Comparison of ENCODE assay signal across 15 cellular contexts in genomic region chr6:34384305-34385153, GRCh38. TPM values are rescaled to one million over a fixed set of nuclear protein-coding genes. Genes with fewer than 3 reads are reported as not detected.
DNase-seq lines count a peak whose midpoint lies in the region; ATAC-seq and TF ChIP-seq lines count a peak whose summit lies in the region.
"Had no signal": no experiment of that assay in that cellular context is flagged by ENCODE, and none has a peak within 500 bp of the region (broad histone marks: within the 10 kb centered on the region; RNA-seq: fewer than 3 reads in every experiment).

No MANE protein-coding gene starts in this region.

- CTCF ChIA-PET in activated B cell treated with CpG ODN at 0.5 μM for 24 hours (lab: Charles Lee) = interaction anchor here (1.7 kb wide), 1 partner anchor 31 kb away, joined by 7 read pairs; no protein-coding TSS in a partner anchor
- CTCF ChIA-PET in naive thymus-derived CD4-positive, alpha-beta T cell (lab: Charles Lee) = interaction anchor here (0.8 kb wide), 1 partner anchor 186 kb away, joined by 3 read pairs; no protein-coding TSS in a partner anchor

- H3K27me3 ChIP-seq in heart right ventricle = no peaks in the 10 kb centered on the region
- H3K27me3 ChIP-seq in smooth muscle cell (ENCODE audit: low read depth) = no peaks in the 10 kb centered on the region
- H3K27me3 ChIP-seq in naive thymus-derived CD4-positive, alpha-beta T cell (ENCODE audit: control insufficient read depth in 2 of 2, insufficient read depth in 2 of 2, low read length in 2 of 2) = no peaks in the 10 kb centered on the region
- H3K27me3 ChIP-seq: breast epithelium had no signal

- H3K27me3 Mint-ChIP-seq in CD14-positive monocyte (ENCODE audit: low read depth in 3 of 3) (peaks cover 0 to 2% (median 0%) of the 10 kb centered on the region in 3 donors), activated B cell treated with CpG ODN at 0.5 μM for 24 hours (no peaks in the 10 kb centered on the region)
- H3K27me3 Mint-ChIP-seq in naive thymus-derived CD4-positive, alpha-beta T cell = no peaks in the 10 kb centered on the region

- H3K9me3 Mint-ChIP-seq in CD14-positive monocyte (peaks cover 2 to 8% (median 6%) of the 10 kb centered on the region in 7 donors), activated B cell treated with CpG ODN at 0.5 μM for 24 hours (no peaks in the 10 kb centered on the region)
- no peaks in the 10 kb centered on the region for H3K9me3 Mint-ChIP-seq in naive thymus-derived CD4-positive, alpha-beta T cell
- H3K9me3 Mint-ChIP-seq in stimulated activated effector memory CD8-positive, alpha-beta T cell treated with anti-CD3 and anti-CD28 coated beads, Interleukin-12 subunit alpha, Interleukin-12 subunit beta, amount 100 ng/mL, for 72 hours = no peaks in the 10 kb centered on the region
- H3K9me3 Mint-ChIP-seq: neural crest cell had no signal

- H3K4me3 Mint-ChIP-seq in CD14-positive monocyte (no peak overlapping the region), activated B cell treated with CpG ODN at 0.5 μM for 24 hours (no peak overlapping the region)
- H3K4me3 Mint-ChIP-seq in naive thymus-derived CD4-positive, alpha-beta T cell = no peak overlapping the region
- no peak overlapping the region for H3K4me3 Mint-ChIP-seq in stimulated activated effector memory CD8-positive, alpha-beta T cell treated with anti-CD3 and anti-CD28 coated beads, Interleukin-12 subunit alpha, Interleukin-12 subunit beta, amount 100 ng/mL, for 72 hours

- H3K4me1 Mint-ChIP-seq in CD14-positive monocyte = peaks cover 44% of the 10 kb centered on the region
- peaks cover 58% of the 10 kb centered on the region for H3K4me1 Mint-ChIP-seq in activated B cell treated with CpG ODN at 0.5 μM for 24 hours
- H3K4me1 Mint-ChIP-seq in naive thymus-derived CD4-positive, alpha-beta T cell = peaks cover 3 to 60% (median 35%) of the 10 kb centered on the region in 7 donors
- peaks cover 25% of the 10 kb centered on the region for H3K4me1 Mint-ChIP-seq in stimulated activated effector memory CD8-positive, alpha-beta T cell treated with anti-CD3 and anti-CD28 coated beads, Interleukin-12 subunit alpha, Interleukin-12 subunit beta, amount 100 ng/mL, for 72 hours

- peaks cover 55% of the 10 kb centered on the region for H4K20me1 ChIP-seq in smooth muscle cell (ENCODE audit: low read depth)

- H3F3A ChIP-seq in smooth muscle cell (ENCODE audit: low read depth) = peaks cover 13% of the 10 kb centered on the region

- H3K27ac ChIP-seq in heart right ventricle (peak overlapping the region in 6 of 10 donors; percentile 19 to 60 (median 32)), smooth muscle cell (ENCODE audit: low read depth) (peak overlapping the region; percentile 76)
- no peak overlapping the region for H3K27ac ChIP-seq in naive thymus-derived CD4-positive, alpha-beta T cell (ENCODE audit: low read depth, low read length)
- H3K27ac ChIP-seq: lower lobe of right lung had no signal

- H3K9me3 ChIP-seq in heart right ventricle = peaks cover 0 to 7% (median 0%) of the 10 kb centered on the region in 11 donors
- H3K9me3 ChIP-seq in smooth muscle cell (replicated peaks; ENCODE audit: low read depth) = no peaks in the 10 kb centered on the region
- H3K9me3 ChIP-seq in naive thymus-derived CD4-positive, alpha-beta T cell (ENCODE audit: control insufficient read depth in 2 of 3, low read length in 3 of 3) = no peaks in the 10 kb centered on the region
- H3K9me3 ChIP-seq: breast epithelium, lower lobe of right lung had no signal

- intact Hi-C loops in CD14-positive monocyte (cut with micrococcal nuclease) = loop anchor here in 1 of 2 donors (5.0 kb wide), 1 partner anchor 42 kb away; no protein-coding TSS in a partner anchor
- intact Hi-C loops in activated B cell treated with CpG ODN at 0.5 μM for 24 hours (cut with micrococcal nuclease) = no loop called here
- intact Hi-C loops in heart right ventricle (cut with DNase I) = loop anchor here in 1 of 10 donors (10.0 kb wide), 1 partner anchor 110 kb away; no protein-coding TSS in a partner anchor
- intact Hi-C loops in naive thymus-derived CD4-positive, alpha-beta T cell (cut with micrococcal nuclease) = no loop called here

- no peak for DNase-seq in CD14-positive monocyte (ENCODE audit: low spot score)
- DNase-seq in activated B cell treated with CpG ODN at 0.5 μM for 24 hours = no peak
- DNase-seq in heart right ventricle = no peak
- DNase-seq in smooth muscle cell (lab: John Stamatoyannopoulos, UW; ENCODE audit: unreplicated experiment) = no peak
- DNase-seq in NCI-H526 (lab: John Stamatoyannopoulos, UW) = no peak
- no peak for DNase-seq in naive thymus-derived CD4-positive, alpha-beta T cell
- DNase-seq in stimulated activated effector memory CD8-positive, alpha-beta T cell treated with anti-CD3 and anti-CD28 coated beads, Interleukin-12 subunit alpha, Interleukin-12 subunit beta, amount 100 ng/mL, for 72 hours (ENCODE audit: low spot score in 2 of 2) = no peak
- DNase-seq: activated CD4-positive, alpha-beta T cell treated with anti-CD3 and anti-CD28 coated beads, Interleukin-2, amount 50 U/mL, for 4 hours; DMS79; lower lobe of right lung; NCI-H146; NCI-H774 had no signal

- H2AFZ ChIP-seq in smooth muscle cell (ENCODE audit: low read depth) = no peak overlapping the region

- peak overlapping the region; percentile 30 for H3K9ac ChIP-seq in smooth muscle cell (ENCODE audit: low read depth)

- H3K27ac Mint-ChIP-seq in CD14-positive monocyte (peak overlapping the region in 6 of 7 donors; percentile 9 to 80 (median 60)), activated B cell treated with CpG ODN at 0.5 μM for 24 hours (peak overlapping the region; percentile 63)
- peak overlapping the region in 1 of 9 donors; percentile 1 for H3K27ac Mint-ChIP-seq in naive thymus-derived CD4-positive, alpha-beta T cell
- H3K27ac Mint-ChIP-seq in stimulated activated effector memory CD8-positive, alpha-beta T cell treated with anti-CD3 and anti-CD28 coated beads, Interleukin-12 subunit alpha, Interleukin-12 subunit beta, amount 100 ng/mL, for 72 hours = no peak overlapping the region

- H3K36me3 Mint-ChIP-seq in CD14-positive monocyte (peaks cover 4 to 10% of the 10 kb centered on the region in 2 donors), activated B cell treated with CpG ODN at 0.5 μM for 24 hours (ENCODE audit: low read depth) (peaks cover 7% of the 10 kb centered on the region)
- H3K36me3 Mint-ChIP-seq in naive thymus-derived CD4-positive, alpha-beta T cell = peaks cover 0 to 10% (median 6%) of the 10 kb centered on the region in 5 donors
- H3K36me3 Mint-ChIP-seq in stimulated activated effector memory CD8-positive, alpha-beta T cell treated with anti-CD3 and anti-CD28 coated beads, Interleukin-12 subunit alpha, Interleukin-12 subunit beta, amount 100 ng/mL, for 72 hours = peaks cover 7% of the 10 kb centered on the region

- POLR2A ChIA-PET in activated B cell treated with CpG ODN at 0.5 μM for 24 hours (lab: Charles Lee) = interaction anchor here (1.1 kb wide), 1 partner anchor 134 kb away, joined by 3 read pairs; no protein-coding TSS in a partner anchor
- POLR2A ChIA-PET in naive thymus-derived CD4-positive, alpha-beta T cell (lab: Charles Lee) = no interaction called here

- H3K79me2 ChIP-seq in smooth muscle cell (ENCODE audit: low read depth) = peaks cover 59% of the 10 kb centered on the region

- peaks cover 15 to 78% (median 55%) of the 10 kb centered on the region in 9 donors for H3K4me1 ChIP-seq in heart right ventricle
- H3K4me1 ChIP-seq in smooth muscle cell (ENCODE audit: low read depth) = peaks cover 13% of the 10 kb centered on the region
- H3K4me1 ChIP-seq in naive thymus-derived CD4-positive, alpha-beta T cell (ENCODE audit: control insufficient read depth in 2 of 2, insufficient read depth in 2 of 2, low read length in 2 of 2) = no peaks in the 10 kb centered on the region
- H3K4me1 ChIP-seq: breast epithelium had no signal

- no peak overlapping the region for H3K4me3 ChIP-seq in heart right ventricle
- no peak overlapping the region for H3K4me3 ChIP-seq in smooth muscle cell
- no peak overlapping the region for H3K4me3 ChIP-seq in naive thymus-derived CD4-positive, alpha-beta T cell (ENCODE audit: low read length)
- H3K4me3 ChIP-seq: breast epithelium, lower lobe of right lung had no signal

- ATAC-seq in activated B cell treated with CpG ODN at 0.5 μM for 24 hours (ENCODE audit: low read depth) (no peak), heart right ventricle (peak in 2 of 8 donors; percentile 38 to 79), GM21515 (IDR thresholded peaks at IDR 0.05; ENCODE audit: unreplicated experiment) (no peak)
- no peak for ATAC-seq in naive thymus-derived CD4-positive, alpha-beta T cell
- ATAC-seq in stimulated activated effector memory CD8-positive, alpha-beta T cell treated with anti-CD3 and anti-CD28 coated beads, Interleukin-12 subunit alpha, Interleukin-12 subunit beta, amount 100 ng/mL, for 72 hours = no peak
- ATAC-seq: lower lobe of right lung had no signal

- 73 to 74% methylated on average over 6 of the region's 6 CpGs for WGBS in heart right ventricle, 2 donors
- 81% methylated on average over 6 of the region's 6 CpGs for WGBS in smooth muscle cell (ENCODE audit: low lambda C conversion rate)

- no peak for TF ChIP-seq CTCF in CD14-positive monocyte (IDR thresholded peaks at IDR 0.05)
- no peak for TF ChIP-seq CTCF in activated B cell treated with CpG ODN at 0.5 μM for 24 hours (IDR thresholded peaks at IDR 0.05)
- no peak for TF ChIP-seq CTCF in heart right ventricle (IDR thresholded peaks at IDR 0.05)
- TF ChIP-seq CTCF in smooth muscle cell (IDR thresholded peaks at IDR 0.05; ENCODE audit: borderline replicate concordance, insufficient read depth, poor library complexity, severe bottlenecking) = no peak

- H3K4me2 ChIP-seq in smooth muscle cell = peak overlapping the region; percentile 47

- H3K36me3 ChIP-seq in heart right ventricle = peaks cover 0 to 4% (median 0%) of the 10 kb centered on the region in 9 donors
- H3K36me3 ChIP-seq in smooth muscle cell (ENCODE audit: low read depth) = no peaks in the 10 kb centered on the region
- H3K36me3 ChIP-seq in naive thymus-derived CD4-positive, alpha-beta T cell (ENCODE audit: control insufficient read depth in 2 of 3, insufficient read depth in 3 of 3, low read length in 3 of 3) = no peaks in the 10 kb centered on the region
- H3K36me3 ChIP-seq: breast epithelium, lower lobe of right lung had no signal

RNA-seq across cellular contexts. Expression of gene NUDT3, which starts 7.9 kb away (rescaled TPM):
- polyA plus RNA-seq in CD14-positive monocyte = 10 to 100 TPM in 1 of 2 donors, 1 to 10 TPM in 1; 9.3 to 10.9 TPM
- 24.1 and 27.0 TPM in 2 replicates for total RNA-seq in activated B cell treated with CpG ODN at 0.5 μM for 24 hours
- 10 to 100 TPM; 41.9 to 67.1 (median 59.0) TPM for total RNA-seq in heart right ventricle
- polyA plus RNA-seq in heart right ventricle = 10 to 100 TPM in 1 of 2 donors, 1 to 10 TPM in 1; 9.3 to 20.9 TPM
- 12.9 and 15.2 TPM in 2 replicates for total RNA-seq in smooth muscle cell
- polyA plus RNA-seq in smooth muscle cell = 7.5 and 7.8 TPM in 2 replicates
- 10 to 100 TPM; 16.2 to 29.7 (median 25.4) TPM for total RNA-seq in naive thymus-derived CD4-positive, alpha-beta T cell
- polyA plus RNA-seq in naive thymus-derived CD4-positive, alpha-beta T cell = 10 to 100 TPM; 10.4 to 11.5 TPM

RNA-seq across cellular contexts. Expression of gene RPS10, which starts 41.3 kb away (rescaled TPM):
- polyA plus RNA-seq in CD14-positive monocyte (1,000 to 10,000 TPM in 1 of 2 donors, 100 to 1,000 TPM in 1; 645 to 1,054 TPM), heart right ventricle (1,000 to 10,000 TPM; 1,305 to 2,567 TPM), smooth muscle cell (660 and 695 TPM in 2 replicates)
- total RNA-seq in activated B cell treated with CpG ODN at 0.5 μM for 24 hours (2,903 and 3,402 TPM in 2 replicates), heart right ventricle (100 to 1,000 TPM; 551 to 913 (median 607) TPM), smooth muscle cell (2,106 and 2,498 TPM in 2 replicates)
- 1,000 to 10,000 TPM; 1,466 to 3,151 (median 2,905) TPM for total RNA-seq in naive thymus-derived CD4-positive, alpha-beta T cell
- 1,000 to 10,000 TPM; 1,999 to 2,306 TPM for polyA plus RNA-seq in naive thymus-derived CD4-positive, alpha-beta T cell
